Comparison of ENCODE assay signal across 21 cellular contexts in the genomic region with DNA sequence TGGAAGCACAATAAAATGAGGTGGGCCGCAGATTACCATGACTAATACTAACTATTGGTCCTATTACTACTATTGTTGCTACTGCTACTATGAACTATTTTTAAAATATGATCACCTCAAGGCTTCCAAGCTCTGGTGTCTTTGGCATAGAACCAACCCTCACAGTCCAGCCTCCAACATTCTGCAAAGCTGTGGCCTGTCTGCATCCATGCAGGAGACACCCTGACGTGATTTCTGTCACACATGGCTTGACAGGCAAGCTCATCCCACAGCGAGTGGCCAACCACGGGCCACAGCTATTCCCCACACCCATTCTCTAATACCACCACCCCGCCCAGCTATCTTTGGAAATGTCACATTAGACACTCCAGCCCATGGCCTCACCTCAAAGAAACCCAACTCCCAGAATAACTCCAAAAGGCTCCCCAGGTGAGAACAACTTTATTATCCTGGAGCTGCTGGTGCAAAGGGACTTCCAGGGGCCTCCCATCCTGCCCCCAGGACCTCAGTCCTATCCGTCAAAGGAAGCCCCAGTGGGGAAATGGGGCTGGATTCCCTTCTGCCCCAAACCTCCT. TPM values are rescaled to one million over a fixed set of nuclear protein-coding genes. Genes with fewer than 3 reads are reported as not detected.
A peak's percentile ranks its signal among the peaks of the same experiment; 100 is the strongest.
DNase-seq lines count a peak whose midpoint lies in the region; ATAC-seq and TF ChIP-seq lines count a peak whose summit lies in the region.
"Had no signal": no experiment of that assay in that cellular context is flagged by ENCODE, and none has a peak within 500 bp of the region (broad histone marks: within the 10 kb centered on the region; RNA-seq: fewer than 3 reads in every experiment).

No MANE protein-coding gene starts in this region.

- H3K27ac ChIP-seq in H9 (ENCODE audit: insufficient read length, low read depth, low read length) (no peak overlapping the region), breast epithelium (no peak overlapping the region)
- H3K27ac ChIP-seq in naive thymus-derived CD4-positive, alpha-beta T cell (ENCODE audit: low read depth, low read length), result no peak overlapping the region
- H3K27ac ChIP-seq: ascending aorta, SJCRH30, stomach had no signal

- no peak for TF ChIP-seq POLR2A in breast epithelium (IDR thresholded peaks at IDR 0.05)

- no peak overlapping the region for H2BK20ac ChIP-seq in H9 (ENCODE audit: low read depth, low read length, poor library complexity, severe bottlenecking)

- H3K23ac ChIP-seq in H9 (ENCODE audit: insufficient read length, low read depth, low read length), result no peak overlapping the region

- no peak overlapping the region for H3K18ac ChIP-seq in H9 (ENCODE audit: insufficient read length, low read depth, low read length)

- H4K91ac ChIP-seq in H9 (ENCODE audit: insufficient read length, low read depth, low read length), result no peak overlapping the region

- H3K27me3 Mint-ChIP-seq in H9 (ENCODE audit: low read depth), result peaks cover 6% of the 10 kb centered on the region
- peaks cover 0 to 8% (median 0%) of the 10 kb centered on the region in 5 donors for H3K27me3 Mint-ChIP-seq in naive thymus-derived CD4-positive, alpha-beta T cell
- H3K27me3 Mint-ChIP-seq: memory B cell had no signal

- no peaks in the 10 kb centered on the region for H3K36me3 ChIP-seq in naive thymus-derived CD4-positive, alpha-beta T cell (ENCODE audit: control insufficient read depth in 2 of 3, insufficient read depth in 3 of 3, low read length in 3 of 3)
- no peaks in the 10 kb centered on the region for H3K36me3 ChIP-seq in breast epithelium
- H3K36me3 ChIP-seq: ascending aorta, SJCRH30, stomach had no signal

- H4K5ac ChIP-seq in H9 (ENCODE audit: insufficient read length, low read depth, low read length), result no peak overlapping the region

- no peaks in the 10 kb centered on the region for H3K4me1 ChIP-seq in H9 (ENCODE audit: insufficient read depth, low read length)
- H3K4me1 ChIP-seq in naive thymus-derived CD4-positive, alpha-beta T cell (ENCODE audit: control insufficient read depth in 2 of 2, insufficient read depth in 2 of 2, low read length in 2 of 2), result peaks cover 0 to 24% of the 10 kb centered on the region in 2 donors
- no peaks in the 10 kb centered on the region for H3K4me1 ChIP-seq in breast epithelium
- H3K4me1 ChIP-seq: ascending aorta, stomach had no signal

- no peaks in the 10 kb centered on the region for H3K4me1 Mint-ChIP-seq in H9
- H3K4me1 Mint-ChIP-seq in naive thymus-derived CD4-positive, alpha-beta T cell, result peaks cover 18 to 61% (median 54%) of the 10 kb centered on the region in 7 donors

- H3K56ac ChIP-seq in H9 (ENCODE audit: insufficient read length, low read depth, low read length), result no peak overlapping the region

- no peak overlapping the region for H3T11ph ChIP-seq in H9 (ENCODE audit: low read length)

- H4K20me1 ChIP-seq in H9 (ENCODE audit: control insufficient read depth, insufficient read depth, insufficient read length), result no peaks in the 10 kb centered on the region

- CTCF ChIA-PET in naive thymus-derived CD4-positive, alpha-beta T cell (lab: Charles Lee), result interaction anchor here (1.0 to 2.3 kb wide), 4 partner anchors 8 to 41 kb away, joined by 3 to 8 read pairs (median 4); a partner anchor contains a TSS

- in situ Hi-C loops in ACHN (cut with HindIII; ENCODE audit: low pct_ligation_motif_present, low pct_unique_long_range_greater_than_20kb, low sequenced_read_pairs), result no loop called here

- no peaks in the 10 kb centered on the region for H3K23me2 ChIP-seq in H9 (ENCODE audit: insufficient read length, low read depth, low read length, poor library complexity, severe bottlenecking)

- H2AK5ac ChIP-seq in H9 (ENCODE audit: insufficient read length, low read length), result no peak overlapping the region

- peaks cover 9 to 10% of the 10 kb centered on the region in 2 experiments for H3K9me3 Mint-ChIP-seq in H9
- H3K9me3 Mint-ChIP-seq in naive thymus-derived CD4-positive, alpha-beta T cell, result peaks cover 0 to 17% (median 0%) of the 10 kb centered on the region in 11 donors

- intact Hi-C loops in naive thymus-derived CD4-positive, alpha-beta T cell (cut with micrococcal nuclease), result no loop called here
- intact Hi-C loops in breast epithelium (cut with DNase I; ENCODE audit: low total_unique reads), result no loop called here

- DNase-seq in ACHN (peak; percentile 57), H9 (peak; percentile 20), ecto neural progenitor cell (ENCODE audit: low spot score) (peak; percentile 10), NCI-H226 (no peak), activated gamma-delta T cell (lab: John Stamatoyannopoulos, UW) (no peak), breast epithelium (ENCODE audit: low spot score in 2 of 2) (no peak), NCI-H2029 (lab: John Stamatoyannopoulos, UW) (no peak)
- no peak for DNase-seq in naive thymus-derived CD4-positive, alpha-beta T cell
- DNase-seq: activated gamma-delta T cell treated with Interleukin-2 at 50 U/mL for 16 hours, dermis blood vessel endothelial cell, EL, NCI-H187 treated with DMSO at 0.1 percent for 48 hours, NCI-H524, SJCRH30, stomach had no signal

- H2BK12ac ChIP-seq in H9 (ENCODE audit: insufficient read length, low read depth, low read length), result no peak overlapping the region

- no peak overlapping the region for H3K14ac ChIP-seq in H9 (ENCODE audit: insufficient read depth, low read length)

- no CpG with 5 or more reads among the region's 6 CpGs for WGBS in H9 (ENCODE audit: extremely low coverage, insufficient read length, low lambda C conversion rate)

- H3K4me3 ChIP-seq in naive thymus-derived CD4-positive, alpha-beta T cell (ENCODE audit: low read length), result no peak overlapping the region
- H3K4me3 ChIP-seq in breast epithelium, result no peak overlapping the region
- H3K4me3 ChIP-seq: ascending aorta, SJCRH30, stomach had no signal

- H2BK120ac ChIP-seq in H9 (ENCODE audit: low read depth, low read length, poor library complexity, severe bottlenecking), result no peak overlapping the region

- H3K79me1 ChIP-seq in H9 (ENCODE audit: insufficient read depth, low read depth, low read length, poor library complexity, severe bottlenecking), result no peaks in the 10 kb centered on the region

- H3K36me3 Mint-ChIP-seq in H9 (ENCODE audit: insufficient read depth in 1 of 3, low read depth in 3 of 3), result peaks cover 4 to 11% (median 4%) of the 10 kb centered on the region in 3 experiments; a peak in 5 of 7 replicates
- H3K36me3 Mint-ChIP-seq in naive thymus-derived CD4-positive, alpha-beta T cell, result peaks cover 0 to 11% (median 0%) of the 10 kb centered on the region in 5 donors

- no peak overlapping the region for H2BK15ac ChIP-seq in H9 (ENCODE audit: low read depth, low read length)

- H2AFZ ChIP-seq in H9 (ENCODE audit: low read length), result no peak overlapping the region

- no peak overlapping the region for H3K27ac Mint-ChIP-seq in H9
- H3K27ac Mint-ChIP-seq in naive thymus-derived CD4-positive, alpha-beta T cell, result peak overlapping the region in 6 of 9 donors; percentile 54 to 91 (median 84)
- H3K27ac Mint-ChIP-seq: memory B cell had no signal

- H3K4ac ChIP-seq in H9 (ENCODE audit: low read depth, low read length), result no peak overlapping the region

- H3K4me3 Mint-ChIP-seq in H9, result no peak overlapping the region
- H3K4me3 Mint-ChIP-seq in naive thymus-derived CD4-positive, alpha-beta T cell, result peak overlapping the region in 2 of 10 donors; percentile 19 to 75
- H3K4me3 Mint-ChIP-seq: memory B cell had no signal

- H3K9me3 ChIP-seq in H9 (ENCODE audit: control insufficient read depth, low read depth, low read length) (no peaks in the 10 kb centered on the region), breast epithelium (no peaks in the 10 kb centered on the region)
- no peaks in the 10 kb centered on the region for H3K9me3 ChIP-seq in naive thymus-derived CD4-positive, alpha-beta T cell (ENCODE audit: control insufficient read depth in 2 of 3, low read length in 3 of 3)
- H3K9me3 ChIP-seq: ascending aorta, SJCRH30, stomach had no signal

- H3K9ac ChIP-seq in H9 (ENCODE audit: extremely low read depth, insufficient read length, low read length), result no peak overlapping the region

- H2BK5ac ChIP-seq in H9 (ENCODE audit: insufficient read length, low read length), result no peak overlapping the region

- H3K27me3 ChIP-seq in H9 (ENCODE audit: insufficient read depth, low read length) (no peaks in the 10 kb centered on the region), breast epithelium (no peaks in the 10 kb centered on the region)
- no peaks in the 10 kb centered on the region for H3K27me3 ChIP-seq in naive thymus-derived CD4-positive, alpha-beta T cell (ENCODE audit: control insufficient read depth in 2 of 2, insufficient read depth in 2 of 2, low read length in 2 of 2)
- H3K27me3 ChIP-seq: ascending aorta, SJCRH30, stomach had no signal

- no peak overlapping the region for H4K8ac ChIP-seq in H9 (replicated peaks; ENCODE audit: insufficient read length, low read depth, low read length)

- POLR2A ChIA-PET in naive thymus-derived CD4-positive, alpha-beta T cell (lab: Charles Lee), result interaction anchor here (2.0 kb wide), 1 partner anchor 15 kb away, joined by 10 read pairs; a partner anchor contains a TSS

- no peak for ATAC-seq in naive thymus-derived CD4-positive, alpha-beta T cell
- ATAC-seq: activated CD4-positive, CD25-positive, alpha-beta regulatory T cell treated with anti-CD3 and anti-CD28 coated beads, Interleukin-2, amount 50 U/mL, for 24 hours; HepG2 had no signal

- H3K79me2 ChIP-seq in H9 (ENCODE audit: insufficient read depth, low read length), result no peaks in the 10 kb centered on the region

- no peak for TF ChIP-seq CTCF in H9 (conservative IDR thresholded peaks at IDR 0.05)
- no peak for TF ChIP-seq CTCF in breast epithelium (IDR thresholded peaks at IDR 0.05)

- H3K4me2 ChIP-seq in H9 (ENCODE audit: insufficient read depth, insufficient read length, low read length), result no peak overlapping the region

RNA-seq across cellular contexts. Expression of a gene that starts 14.4 kb away (rescaled TPM):
- 63.9 and 64.9 TPM in 2 replicates for total RNA-seq in H9 (2021)
- total RNA-seq in naive thymus-derived CD4-positive, alpha-beta T cell, result 100 to 1,000 TPM in 4 of 5 experiments, 10 to 100 TPM in 1; 51.7 to 212 (median 191) TPM
- 100 to 1,000 TPM; 325 to 401 TPM for polyA plus RNA-seq in naive thymus-derived CD4-positive, alpha-beta T cell
- 100 to 1,000 TPM; 220 to 328 (median 227) TPM for total RNA-seq in breast epithelium

RNA-seq across cellular contexts. Expression of a gene that starts 15.8 kb away (rescaled TPM):
- total RNA-seq in H9 (2021) (80.7 and 89.4 TPM in 2 replicates), breast epithelium (10 to 100 TPM; 49.8 to 62.9 (median 60.2) TPM)
- total RNA-seq in naive thymus-derived CD4-positive, alpha-beta T cell, result 10 to 100 TPM; 80.0 to 99.3 (median 87.6) TPM
- 10 to 100 TPM; 34.3 to 49.2 TPM for polyA plus RNA-seq in naive thymus-derived CD4-positive, alpha-beta T cell

RNA-seq across cellular contexts. Expression of a gene that starts 21.1 kb away (rescaled TPM):
- total RNA-seq in H9 (2021) (not detected in 2 replicates), breast epithelium (10 to 100 TPM; 12.1 to 21.0 (median 12.5) TPM)
- total RNA-seq in naive thymus-derived CD4-positive, alpha-beta T cell, result 1 to 10 TPM in 2 of 5 experiments, under 1 TPM in 2, not detected in 1; 0.27 to 1.6 (median 0.81) TPM
- under 1 TPM; 0.13 to 0.59 TPM for polyA plus RNA-seq in naive thymus-derived CD4-positive, alpha-beta T cell
- total RNA-seq: glomerular endothelial cell, HepG2 had no signal
- polyA plus RNA-seq: HepG2, neural cell had no signal

RNA-seq across cellular contexts. Expression of a gene that starts 56.9 kb away (rescaled TPM):
- 0.09 and 0.15 TPM in 2 replicates for total RNA-seq in H9 (2021)
- 100 to 1,000 TPM in 4 of 5 experiments, 10 to 100 TPM in 1; 54.3 to 217 (median 154) TPM for total RNA-seq in naive thymus-derived CD4-positive, alpha-beta T cell
- 100 to 1,000 TPM; 530 to 831 TPM for polyA plus RNA-seq in naive thymus-derived CD4-positive, alpha-beta T cell
- 10 to 100 TPM in 1 of 3 donors, 1 to 10 TPM in 2; 5.2 to 16.6 (median 6.7) TPM for total RNA-seq in breast epithelium
- total RNA-seq: HepG2 had no signal

Comparison
In these comparisons a context has a peak if more than half of its experiments do, and no peak if none do; other contexts are left out.
1. DNase-seq: peak in ACHN (single experiment), H9 (single experiment) and ecto neural progenitor cell (single experiment); none in naive thymus-derived CD4-positive, alpha-beta T cell (0 of 9), NCI-H226 (single experiment), activated gamma-delta T cell (single experiment), breast epithelium (0 of 2) and NCI-H2029 (single experiment).
2. H3K27ac Mint-ChIP-seq: peak in naive thymus-derived CD4-positive, alpha-beta T cell (6 of 9); none in H9 (0 of 3).
3. RNA of a gene that starts 21.1 kb away (total RNA-seq): 12.1 to 21.0 TPM in breast epithelium; 0.27 to 1.6 TPM in naive thymus-derived CD4-positive, alpha-beta T cell and not detected in H9; every median in the first group is over 4 times any median in the second.